Comparison of ENCODE assay signal across 1 cellular context in the genomic region with DNA sequence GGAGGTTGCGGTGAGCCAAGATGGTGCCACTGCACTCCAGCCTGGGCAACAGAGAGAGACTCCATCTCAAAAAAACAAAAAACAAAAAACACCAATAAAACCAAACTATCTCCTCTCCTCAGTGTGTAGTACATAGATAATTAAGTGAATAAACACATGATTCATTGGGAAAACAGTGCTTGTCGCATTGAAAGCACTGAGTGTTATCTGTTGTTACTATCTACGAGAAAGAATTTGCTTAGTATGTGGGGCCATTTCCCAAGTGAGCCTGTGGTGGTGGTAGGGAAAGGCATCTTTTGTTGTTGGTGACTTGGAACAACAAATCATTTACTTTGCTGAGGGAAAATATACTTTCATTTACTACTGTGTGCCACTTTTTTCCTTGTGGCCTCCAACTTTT.
TF ChIP-seq lines count a peak whose summit lies in the region.

No MANE protein-coding gene starts in this region.

TF ChIP-seq in HEK293, 187 proteins besides CTCF, POLR2A, EP300 and RAD21 (continued from another document):
- TF ChIP-seq, protein P1, sequence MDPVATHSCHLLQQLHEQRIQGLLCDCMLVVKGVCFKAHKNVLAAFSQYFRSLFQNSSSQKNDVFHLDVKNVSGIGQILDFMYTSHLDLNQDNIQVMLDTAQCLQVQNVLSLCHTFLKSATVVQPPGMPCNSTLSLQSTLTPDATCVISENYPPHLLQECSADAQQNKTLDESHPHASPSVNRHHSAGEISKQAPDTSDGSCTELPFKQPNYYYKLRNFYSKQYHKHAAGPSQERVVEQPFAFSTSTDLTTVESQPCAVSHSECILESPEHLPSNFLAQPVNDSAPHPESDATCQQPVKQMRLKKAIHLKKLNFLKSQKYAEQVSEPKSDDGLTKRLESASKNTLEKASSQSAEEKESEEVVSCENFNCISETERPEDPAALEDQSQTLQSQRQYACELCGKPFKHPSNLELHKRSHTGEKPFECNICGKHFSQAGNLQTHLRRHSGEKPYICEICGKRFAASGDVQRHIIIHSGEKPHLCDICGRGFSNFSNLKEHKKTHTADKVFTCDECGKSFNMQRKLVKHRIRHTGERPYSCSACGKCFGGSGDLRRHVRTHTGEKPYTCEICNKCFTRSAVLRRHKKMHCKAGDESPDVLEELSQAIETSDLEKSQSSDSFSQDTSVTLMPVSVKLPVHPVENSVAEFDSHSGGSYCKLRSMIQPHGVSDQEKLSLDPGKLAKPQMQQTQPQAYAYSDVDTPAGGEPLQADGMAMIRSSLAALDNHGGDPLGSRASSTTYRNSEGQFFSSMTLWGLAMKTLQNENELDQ (tag by site-specific recombination; IDR thresholded peaks at IDR 0.05; ENCODE audit: low read depth): no peak
- TF ChIP-seq SP3 (tag by site-specific recombination; IDR thresholded peaks at IDR 0.05) (no peak), ZBTB20 (tag by site-specific recombination; IDR thresholded peaks at IDR 0.05) (no peak), PRDM1 (tag by site-specific recombination; IDR thresholded peaks at IDR 0.05) (0 out of 2 replicates have a peak, but pooled peaks have one; percentile 22), TRIM28 (IDR thresholded peaks at IDR 0.05; ENCODE audit: borderline replicate concordance, low read length) (no peak), ZEB2 (tag by site-specific recombination; IDR thresholded peaks at IDR 0.05) (peak; percentile 57; the same call in 1 of the 2 replicates)
TF ChIP-seq in HEK293: peak in this region for 7.
